ENCODE assay signal across 38 cellular contexts in the genomic region with DNA sequence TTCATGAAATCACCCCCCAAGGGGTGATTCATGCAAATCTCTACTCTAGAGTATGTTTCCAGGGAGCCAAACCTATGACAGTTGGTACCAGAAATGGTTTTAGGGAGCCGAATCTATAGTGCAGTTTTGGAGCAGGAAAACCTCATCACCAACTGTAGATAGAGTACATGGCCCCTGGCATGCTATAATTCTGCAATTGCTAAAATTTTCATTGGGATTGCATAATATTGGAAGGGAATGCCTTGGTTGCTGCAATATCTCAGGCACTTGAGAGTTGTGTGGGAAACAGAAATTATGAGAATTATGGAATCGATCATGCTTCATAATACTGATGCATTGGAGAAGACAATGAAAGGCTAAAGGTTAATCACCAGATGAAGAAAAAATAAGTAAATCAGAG.
"Had no signal": no experiment of that assay in that cellular context is flagged by ENCODE, and none has a peak within 500 bp of the region (broad histone marks: within the 10 kb centered on the region; RNA-seq: fewer than 3 reads in every experiment).

No MANE protein-coding gene starts in this region.

- H3K4me3 ChIP-seq: ascending aorta, cardiac muscle cell had no signal

- H3K27me3 Mint-ChIP-seq: activated CD4-positive, alpha-beta memory T cell treated with anti-CD3 and anti-CD28 coated beads, Interleukin-2, amount 10 ng/mL, durations not matched to agents 7 days and 5 days; activated CD4-positive, alpha-beta T cell treated with anti-CD3 and anti-CD28 coated beads for 36 hours; activated CD4-positive, alpha-beta T cell treated with anti-CD3 and anti-CD28 coated beads, Interleukin-2, amount 10 ng/mL, durations not matched to agents 7 days and 5 days; activated CD8-positive, alpha-beta memory T cell treated with anti-CD3 and anti-CD28 coated beads, Interleukin-2, amount 10 ng/mL, durations not matched to agents 7 days and 5 days; activated naive CD4-positive, alpha-beta T cell treated with anti-CD3 and anti-CD28 coated beads, Interleukin-2, amount 10 ng/mL, durations not matched to agents 7 days and 5 days; activated naive CD4-positive, alpha-beta T cell treated with anti-CD3 and anti-CD28 coated beads, Interleukin-2, amount 50 U/mL, for 24 hours; activated naive CD8-positive, alpha-beta T cell; activated naive CD8-positive, alpha-beta T cell treated with anti-CD3 and anti-CD28 coated beads, Interleukin-2, amount 50 U/mL, for 24 hours; activated T-cell treated with anti-CD3 and anti-CD28 coated beads, Interleukin-2, amount 50 U/mL, for 24 hours; brain; central memory CD8-positive, alpha-beta T cell had no signal

- H3K4me1 Mint-ChIP-seq: activated CD4-positive, alpha-beta memory T cell treated with anti-CD3 and anti-CD28 coated beads, Interleukin-2, amount 10 ng/mL, durations not matched to agents 7 days and 5 days; activated CD4-positive, alpha-beta T cell treated with anti-CD3 and anti-CD28 coated beads for 36 hours; activated CD4-positive, alpha-beta T cell treated with anti-CD3 and anti-CD28 coated beads, Interleukin-2, amount 10 ng/mL, durations not matched to agents 7 days and 5 days; activated CD8-positive, alpha-beta memory T cell treated with anti-CD3 and anti-CD28 coated beads, Interleukin-2, amount 10 ng/mL, durations not matched to agents 7 days and 5 days; activated naive CD4-positive, alpha-beta T cell treated with anti-CD3 and anti-CD28 coated beads, Interleukin-2, amount 10 ng/mL, durations not matched to agents 7 days and 5 days; activated naive CD4-positive, alpha-beta T cell treated with anti-CD3 and anti-CD28 coated beads, Interleukin-2, amount 50 U/mL, for 24 hours; activated naive CD8-positive, alpha-beta T cell treated with anti-CD3 and anti-CD28 coated beads, Interleukin-2, amount 10 ng/mL, durations not matched to agents 7 days and 5 days; activated naive CD8-positive, alpha-beta T cell treated with anti-CD3 and anti-CD28 coated beads, Interleukin-2, amount 50 U/mL, for 24 hours; central memory CD8-positive, alpha-beta T cell had no signal

- H3K27me3 ChIP-seq: ascending aorta, cardiac muscle cell had no signal

- H3K4me1 ChIP-seq: ascending aorta had no signal

- DNase-seq: activated CD4-positive, alpha-beta memory T cell treated with anti-CD3 and anti-CD28 coated beads, Interleukin-2, amount 10 ng/mL, durations not matched to agents 7 days and 5 days; activated CD4-positive, alpha-beta T cell treated with anti-CD3 and anti-CD28 coated beads for 1 hour; activated CD4-positive, alpha-beta T cell treated with anti-CD3 and anti-CD28 coated beads for 36 hours; activated CD4-positive, alpha-beta T cell treated with anti-CD3 and anti-CD28 coated beads for 48 hours; activated CD4-positive, alpha-beta T cell treated with anti-CD3 and anti-CD28 coated beads, Interleukin-2, amount 10 ng/mL, durations not matched to agents 7 days and 5 days; activated CD4-positive, alpha-beta T cell treated with anti-CD3 and anti-CD28 coated beads, Interleukin-2, amount 50 U/mL, for 48 hours; activated CD4-positive, CD25-positive, alpha-beta regulatory T cell; activated CD8-positive, alpha-beta memory T cell treated with anti-CD3 and anti-CD28 coated beads for 24 hours; activated CD8-positive, alpha-beta memory T cell treated with anti-CD3 and anti-CD28 coated beads, Interleukin-2, amount 10 ng/mL, durations not matched to agents 7 days and 5 days; activated CD8-positive, alpha-beta memory T cell treated with anti-CD3 and anti-CD28 coated beads, Interleukin-2, amount 50 U/mL, for 48 hours; activated CD8-positive, alpha-beta T cell treated with anti-CD3 and anti-CD28 coated beads, Interleukin-2, amount 10 ng/mL, durations not matched to agents 7 days and 5 days; activated effector memory CD4-positive, alpha-beta T cell treated with Interleukin-2 at 50 U/mL for 16 hours; activated gamma-delta T cell; activated naive CD4-positive, alpha-beta T cell treated with anti-CD3 and anti-CD28 coated beads, Interleukin-2, amount 10 ng/mL, durations not matched to agents 7 days and 5 days; activated naive CD4-positive, alpha-beta T cell treated with Interleukin-2 at 50 U/mL for 16 hours; activated naive CD8-positive, alpha-beta T cell treated with anti-CD3 and anti-CD28 coated beads, Interleukin-2, amount 10 ng/mL, durations not matched to agents 7 days and 5 days; activated naive CD8-positive, alpha-beta T cell treated with anti-CD3 and anti-CD28 coated beads, Interleukin-2, amount 50 U/mL, for 24 hours; activated T-cell treated with anti-CD3 and anti-CD28 coated beads, Interleukin-2, amount 50 U/mL, for 24 hours; activated T-cell treated with anti-CD3 and anti-CD28 coated beads, Interleukin-2, amount 50 U/mL, for 48 hours; amygdala; anterior cingulate cortex; caudate nucleus; cerebellar nuclear complex; T-helper 1 cell; T-helper 2 cell; T-helper 9 cell; WERI-Rb-1 had no signal

- H3K9me3 Mint-ChIP-seq: activated CD4-positive, alpha-beta memory T cell treated with anti-CD3 and anti-CD28 coated beads, Interleukin-2, amount 10 ng/mL, durations not matched to agents 7 days and 5 days; activated CD4-positive, alpha-beta T cell treated with anti-CD3 and anti-CD28 coated beads, Interleukin-2, amount 10 ng/mL, durations not matched to agents 7 days and 5 days; activated naive CD4-positive, alpha-beta T cell treated with anti-CD3 and anti-CD28 coated beads, Interleukin-2, amount 10 ng/mL, durations not matched to agents 7 days and 5 days; activated naive CD4-positive, alpha-beta T cell treated with anti-CD3 and anti-CD28 coated beads, Interleukin-2, amount 50 U/mL, for 24 hours; activated naive CD8-positive, alpha-beta T cell treated with anti-CD3 and anti-CD28 coated beads, Interleukin-2, amount 10 ng/mL, durations not matched to agents 7 days and 5 days; activated naive CD8-positive, alpha-beta T cell treated with anti-CD3 and anti-CD28 coated beads, Interleukin-2, amount 50 U/mL, for 24 hours; activated T-cell treated with anti-CD3 and anti-CD28 coated beads, Interleukin-2, amount 50 U/mL, for 24 hours; activated T-helper 2 cell treated with anti-CD3 and anti-CD28 coated beads, Interferon-gamma antibody, Interleukin-2, Interleukin-4, amounts not matched to agents 10 μg/mL and 5 μg/mL and 100 μg/mL, durations not matched to agents 14 hours and 24 hours and 36 hours; brain; T-helper 1 cell treated with Interleukin-12 subunit alpha and Interleukin-12 subunit beta and Interleukin-4 antibody, amounts not matched to agents 30 μg/mL and 1 μg/mL, for 36 hours; T-helper 2 cell treated with Interferon-gamma antibody and Interleukin-4, amounts not matched to agents 5 μg/mL and 100 μg/mL, for 36 hours had no signal

- H3K36me3 ChIP-seq: ascending aorta, cardiac muscle cell, WERI-Rb-1 had no signal

- H3K27ac Mint-ChIP-seq: activated CD4-positive, alpha-beta memory T cell treated with anti-CD3 and anti-CD28 coated beads, Interleukin-2, amount 10 ng/mL, durations not matched to agents 7 days and 5 days; activated CD4-positive, alpha-beta T cell treated with anti-CD3 and anti-CD28 coated beads for 36 hours; activated CD4-positive, alpha-beta T cell treated with anti-CD3 and anti-CD28 coated beads, Interleukin-2, amount 10 ng/mL, durations not matched to agents 7 days and 5 days; activated CD8-positive, alpha-beta memory T cell treated with anti-CD3 and anti-CD28 coated beads, Interleukin-2, amount 10 ng/mL, durations not matched to agents 7 days and 5 days; activated CD8-positive, alpha-beta T cell treated with anti-CD3 and anti-CD28 coated beads, Interleukin-2, amount 10 ng/mL, durations not matched to agents 7 days and 5 days; activated naive CD4-positive, alpha-beta T cell treated with anti-CD3 and anti-CD28 coated beads, Interleukin-2, amount 10 ng/mL, durations not matched to agents 7 days and 5 days; activated naive CD4-positive, alpha-beta T cell treated with anti-CD3 and anti-CD28 coated beads, Interleukin-2, amount 50 U/mL, for 24 hours; activated naive CD8-positive, alpha-beta T cell; activated naive CD8-positive, alpha-beta T cell treated with anti-CD3 and anti-CD28 coated beads, Interleukin-2, amount 10 ng/mL, durations not matched to agents 7 days and 5 days; activated naive CD8-positive, alpha-beta T cell treated with anti-CD3 and anti-CD28 coated beads, Interleukin-2, amount 50 U/mL, for 24 hours; activated T-cell treated with anti-CD3 and anti-CD28 coated beads, Interleukin-2, amount 50 U/mL, for 24 hours; activated T-helper 2 cell treated with anti-CD3 and anti-CD28 coated beads, Interferon-gamma antibody, Interleukin-2, Interleukin-4, amounts not matched to agents 10 μg/mL and 5 μg/mL and 100 μg/mL, durations not matched to agents 14 hours and 24 hours and 36 hours; brain; T-helper 1 cell treated with Interleukin-12 subunit alpha and Interleukin-12 subunit beta and Interleukin-4 antibody, amounts not matched to agents 30 μg/mL and 1 μg/mL, for 36 hours; T-helper 2 cell treated with Interferon-gamma antibody and Interleukin-4, amounts not matched to agents 5 μg/mL and 100 μg/mL, for 36 hours; WTC11 had no signal

- H3K27ac ChIP-seq: ascending aorta, cardiac muscle cell, WERI-Rb-1 had no signal

- H3K36me3 Mint-ChIP-seq: activated CD8-positive, alpha-beta memory T cell treated with anti-CD3 and anti-CD28 coated beads, Interleukin-2, amount 10 ng/mL, durations not matched to agents 7 days and 5 days; activated naive CD4-positive, alpha-beta T cell treated with anti-CD3 and anti-CD28 coated beads, Interleukin-2, amount 10 ng/mL, durations not matched to agents 7 days and 5 days; activated naive CD4-positive, alpha-beta T cell treated with anti-CD3 and anti-CD28 coated beads, Interleukin-2, amount 50 U/mL, for 24 hours; activated naive CD8-positive, alpha-beta T cell; activated naive CD8-positive, alpha-beta T cell treated with anti-CD3 and anti-CD28 coated beads, Interleukin-2, amount 10 ng/mL, durations not matched to agents 7 days and 5 days; brain; WTC11 had no signal

- ATAC-seq: activated CD4-positive, alpha-beta T cell treated with anti-CD3 and anti-CD28 coated beads for 36 hours; activated CD4-positive, CD25-positive, alpha-beta regulatory T cell treated with anti-CD3 and anti-CD28 coated beads, Interleukin-2, amount 50 U/mL, for 24 hours; activated CD8-positive, alpha-beta memory T cell treated with anti-CD3 and anti-CD28 coated beads, Interleukin-2, amount 10 ng/mL, durations not matched to agents 7 days and 5 days; activated CD8-positive, alpha-beta T cell treated with anti-CD3 and anti-CD28 coated beads, Interleukin-2, amount 10 ng/mL, durations not matched to agents 7 days and 5 days; activated naive CD8-positive, alpha-beta T cell treated with anti-CD3 and anti-CD28 coated beads, Interleukin-2, amount 50 U/mL, for 24 hours had no signal

- H3K4me3 Mint-ChIP-seq: activated CD4-positive, alpha-beta memory T cell treated with anti-CD3 and anti-CD28 coated beads, Interleukin-2, amount 10 ng/mL, durations not matched to agents 7 days and 5 days; activated CD4-positive, alpha-beta T cell treated with anti-CD3 and anti-CD28 coated beads for 36 hours; activated CD4-positive, alpha-beta T cell treated with anti-CD3 and anti-CD28 coated beads, Interleukin-2, amount 10 ng/mL, durations not matched to agents 7 days and 5 days; activated CD8-positive, alpha-beta memory T cell treated with anti-CD3 and anti-CD28 coated beads, Interleukin-2, amount 10 ng/mL, durations not matched to agents 7 days and 5 days; activated CD8-positive, alpha-beta T cell treated with anti-CD3 and anti-CD28 coated beads, Interleukin-2, amount 10 ng/mL, durations not matched to agents 7 days and 5 days; activated naive CD4-positive, alpha-beta T cell treated with anti-CD3 and anti-CD28 coated beads, Interleukin-2, amount 10 ng/mL, durations not matched to agents 7 days and 5 days; activated naive CD4-positive, alpha-beta T cell treated with anti-CD3 and anti-CD28 coated beads, Interleukin-2, amount 50 U/mL, for 24 hours; activated naive CD8-positive, alpha-beta T cell; activated naive CD8-positive, alpha-beta T cell treated with anti-CD3 and anti-CD28 coated beads, Interleukin-2, amount 10 ng/mL, durations not matched to agents 7 days and 5 days; activated naive CD8-positive, alpha-beta T cell treated with anti-CD3 and anti-CD28 coated beads, Interleukin-2, amount 50 U/mL, for 24 hours; activated T-cell treated with anti-CD3 and anti-CD28 coated beads, Interleukin-2, amount 50 U/mL, for 24 hours; brain; central memory CD8-positive, alpha-beta T cell; T-helper 1 cell treated with Interleukin-12 subunit alpha and Interleukin-12 subunit beta and Interleukin-4 antibody, amounts not matched to agents 30 μg/mL and 1 μg/mL, for 36 hours; T-helper 2 cell treated with Interferon-gamma antibody and Interleukin-4, amounts not matched to agents 5 μg/mL and 100 μg/mL, for 36 hours; WTC11 had no signal

- H3K9me3 ChIP-seq: ascending aorta had no signal
